17 cellular contexts compared by ENCODE assay signal in genomic region chr3:182637350-182638197, GRCh38.
A peak's percentile ranks its signal among the peaks of the same experiment; 100 is the strongest.
DNase-seq lines count a peak whose midpoint lies in the region; ATAC-seq, FAIRE-seq and TF ChIP-seq lines count a peak whose summit lies in the region.
"Had no signal": no experiment of that assay in that cellular context is flagged by ENCODE, and none has a peak within 500 bp of the region (broad histone marks: within the 10 kb centered on the region; RNA-seq: fewer than 3 reads in every experiment).

No MANE protein-coding gene starts in this region.

- FAIRE-seq in HepG2 (lab: Jason Lieb, UNC) = no peak
- FAIRE-seq in urothelium cell line (lab: Jason Lieb, UNC) = peak; percentile 52

- no TSS peak for BruUV-seq in HepG2 (replicated peaks; lab: Mats Ljungman, UMichigan)

- CTCF ChIA-PET in HepG2 (lab: Yijun Ruan, JAX; ENCODE audit: low intra/inter-chr PET ratio, low total read pairs) = no interaction called here

- whole genome bisulfite sequencing in esophagus, 2 donors = 61 to 64% methylated on average over 2 of the region's 2 CpGs
- 4% methylated on average over 2 of the region's 2 CpGs for WGBS in HepG2 (ENCODE audit: low lambda C conversion rate)

- H3K9ac ChIP-seq in HepG2 (ENCODE audit: insufficient read depth, low read depth, low read length) = no peak overlapping the region

- no peak overlapping the region for H2AFZ ChIP-seq in HepG2 (ENCODE audit: low read length)

- intact Hi-C loops in HepG2 (cut with micrococcal nuclease; ENCODE audit: unreplicated experiment) = loop anchor here (1.0 kb wide), 1 partner anchor 33 kb away; no protein-coding TSS in a partner anchor

- DNase-seq in Peyer's patch (peak in 2 of 3 donors; percentile 54 to 72), HepG2 (ENCODE audit: low spot score) (no peak), urothelium cell line (ENCODE audit: low spot score) (no peak), NCI-H2227 treated with DMSO at 0.1 percent for 48 hours (lab: John Stamatoyannopoulos, UW) (no peak), NCI-H1048 (lab: John Stamatoyannopoulos, UW) (no peak)
- DNase-seq: ACHN, C1 segment of cervical spinal cord, DMS79, Kasumi-1, NCI-H1105, NCI-H1694, NCI-H2081 treated with DMSO at 0.1 percent for 48 hours, NCI-H774, OCI-M1, RPMI8226 had no signal

- H3K79me2 ChIP-seq in HepG2 (ENCODE audit: insufficient read depth, low read length) = no peaks in the 10 kb centered on the region

- H3K27me3 ChIP-seq in Peyer's patch (no peaks in the 10 kb centered on the region), esophagus (ENCODE audit: control insufficient read depth in 1 of 2, insufficient read depth in 2 of 2, low read length in 2 of 2) (no peaks in the 10 kb centered on the region), HepG2 (ENCODE audit: control insufficient read depth in 1 of 2, insufficient read depth in 2 of 2, low read length in 2 of 2) (no peaks in the 10 kb centered on the region)

- no peak overlapping the region for H3K4me2 ChIP-seq in HepG2 (ENCODE audit: low read depth, low read length)

- TF ChIP-seq CTCF in Peyer's patch (IDR thresholded peaks at IDR 0.05) (no peak), HepG2 (CRISPR knock-in tag; IDR thresholded peaks at IDR 0.05) (no peak)

- H3K36me3 ChIP-seq in Peyer's patch = no peaks in the 10 kb centered on the region
- no peaks in the 10 kb centered on the region for H3K36me3 ChIP-seq in esophagus (ENCODE audit: control insufficient read depth in 2 of 2, insufficient read depth in 2 of 2, low read length in 1 of 2)
- H3K36me3 ChIP-seq in HepG2 (replicated peaks in 1 of 2; ENCODE audit: control insufficient read depth in 1 of 2, insufficient read depth in 2 of 2, low read length in 2 of 2) = no peaks in the 10 kb centered on the region

- H3K4me1 ChIP-seq in Peyer's patch (peaks cover 0 to 14% (median 1%) of the 10 kb centered on the region in 4 donors), esophagus (ENCODE audit: control insufficient read depth in 2 of 2, insufficient read depth in 2 of 2, low read length in 1 of 2) (peaks cover 0 to 12% of the 10 kb centered on the region in 2 donors), HepG2 (ENCODE audit: insufficient read depth, low read length) (no peaks in the 10 kb centered on the region)

- H4K20me1 ChIP-seq in HepG2 (ENCODE audit: insufficient read depth, low read length) = no peaks in the 10 kb centered on the region

- ATAC-seq in HepG2 = no peak
- ATAC-seq in HG02610 (IDR thresholded peaks at IDR 0.05; ENCODE audit: unreplicated experiment) = no peak

- H3K9me3 ChIP-seq in Peyer's patch = no peaks in the 10 kb centered on the region
- no peaks in the 10 kb centered on the region for H3K9me3 ChIP-seq in esophagus (ENCODE audit: control insufficient read depth in 2 of 2, insufficient read depth in 1 of 2, low read depth in 1 of 2, low read length in 1 of 2)
- H3K9me3 ChIP-seq in HepG2 (ENCODE audit: low read length) = no peaks in the 10 kb centered on the region

- no peak for TF ChIP-seq POLR2A in Peyer's patch (IDR thresholded peaks at IDR 0.05)
- no peak for TF ChIP-seq POLR2A in HepG2 (IDR thresholded peaks at IDR 0.05; ENCODE audit: insufficient read depth in 1 of 2, low read depth in 2 of 2, low read length in 2 of 2)

- H3K27ac ChIP-seq in Peyer's patch (peak overlapping the region in 2 of 4 donors; percentile 46 to 55), esophagus (ENCODE audit: low read depth in 2 of 2, low read length in 1 of 2) (peak overlapping the region; percentile 89), HepG2 (ENCODE audit: extremely low read length, insufficient read depth, low read length) (no peak overlapping the region)

- H3K4me3 ChIP-seq in Peyer's patch (no peak overlapping the region), esophagus (ENCODE audit: low read depth in 1 of 2, low read length in 2 of 2) (no peak overlapping the region), HepG2 (replicated peaks in 1 of 3; ENCODE audit: insufficient read depth in 1 of 3, low read depth in 2 of 3, low read length in 3 of 3) (no peak overlapping the region)

- in situ Hi-C loops in HepG2 (cut with HindIII; ENCODE audit: extremely low pct_ligation_motif_present, low pct_unique_long_range_greater_than_20kb) = no loop called here

- no peak for TF ChIP-seq EP300 in HepG2 (IDR thresholded peaks at IDR 0.05; ENCODE audit: low read depth in 2 of 2, low read length in 2 of 2)
- no peak for TF ChIP-seq EP300 in HepG2 (CRISPR knock-in tag; IDR thresholded peaks at IDR 0.05; ENCODE audit: borderline replicate concordance)

- POLR2A ChIA-PET in HepG2 (lab: Yijun Ruan, JAX) = no interaction called here

- TF ChIP-seq RAD21 in HepG2 (CRISPR knock-in tag; IDR thresholded peaks at IDR 0.05) = no peak

TF ChIP-seq in HepG2, 621 proteins besides CTCF, POLR2A, EP300 and RAD21:
- TF ChIP-seq ZNF34 (CRISPR knock-in tag; IDR thresholded peaks at IDR 0.05; ENCODE audit: borderline replicate concordance) (no peak), MAFK (conservative IDR thresholded peaks at IDR 0.05 in 1 of 2, IDR thresholded peaks at IDR 0.05 in 1 of 2; ENCODE audit: low read length in 2 of 2) (peak; percentile 75 to 86), HNRNPL (IDR thresholded peaks at IDR 0.05; ENCODE audit: low read depth, low read length) (no peak), ARID2 (CRISPR knock-in tag; IDR thresholded peaks at IDR 0.05; ENCODE audit: borderline replicate concordance) (no peak), MBNL3 (CRISPR knock-in tag; conservative IDR thresholded peaks at IDR 0.05) (no peak), MAFG (CRISPR knock-in tag; IDR thresholded peaks at IDR 0.05) (no peak), MAFF (IDR thresholded peaks at IDR 0.05; ENCODE audit: low read depth, low read length) (peak; percentile 76), ZNF552 (CRISPR knock-in tag; IDR thresholded peaks at IDR 0.05; ENCODE audit: borderline replicate concordance) (no peak), NCOR1 (IDR thresholded peaks at IDR 0.05; ENCODE audit: borderline replicate concordance, low read length) (no peak)

Comparison
In these comparisons a context has a peak if more than half of its experiments do, and no peak if none do; other contexts are left out.
1. DNase-seq: peak in Peyer's patch (2 of 3); none in HepG2 (single experiment), urothelium cell line (single experiment), NCI-H2227 treated with DMSO at 0.1 percent for 48 hours (single experiment) and NCI-H1048 (single experiment).